In genomic region chr5:66469684-66470083, GRCh38 we compare ENCODE assay signal across 23 cellular contexts.
"Had no signal": no experiment of that assay in that cellular context is flagged by ENCODE, and none has a peak within 500 bp of the region (broad histone marks: within the 10 kb centered on the region; RNA-seq: fewer than 3 reads in every experiment).

No MANE protein-coding gene starts in this region.

- DNase-seq: activated CD4-positive, alpha-beta T cell treated with anti-CD3 and anti-CD28 coated beads, Interleukin-2, amount 10 ng/mL, durations not matched to agents 7 days and 5 days; activated CD8-positive, alpha-beta memory T cell treated with anti-CD3 and anti-CD28 coated beads, Interleukin-2, amount 10 ng/mL, durations not matched to agents 7 days and 5 days; activated CD8-positive, alpha-beta T cell treated with anti-CD3 and anti-CD28 coated beads for 36 hours; activated effector memory CD4-positive, alpha-beta T cell treated with anti-CD3 and anti-CD28 coated beads, Interleukin-2, amount 50 U/mL, for 16 hours; activated naive CD4-positive, alpha-beta T cell treated with anti-CD3 and anti-CD28 coated beads, Interleukin-2, amount 50 U/mL, for 16 hours; activated naive CD8-positive, alpha-beta T cell treated with anti-CD3 and anti-CD28 coated beads, Interleukin-2, amount 50 U/mL, for 24 hours; activated T-cell treated with anti-CD3 and anti-CD28 coated beads for 4 hours; body of pancreas; effector CD4-positive, alpha-beta T cell; erythroblast; foreskin keratinocyte; left ventricle myocardium superior; mammary epithelial cell; midbrain; natural killer cell; stimulated activated CD4-positive, alpha-beta T cell treated with anti-CD3 and anti-CD28 coated beads, Interleukin-4, amount 100 ng/mL, for 4 hours; substantia nigra; thyroid gland; upper lobe of right lung had no signal

- H3K4me3 ChIP-seq: body of pancreas, cardiac muscle cell, hepatocyte, prostate gland, right atrium auricular region, thyroid gland, upper lobe of right lung had no signal
